ENCODE assay signal across 1 cellular context in the genomic region with DNA sequence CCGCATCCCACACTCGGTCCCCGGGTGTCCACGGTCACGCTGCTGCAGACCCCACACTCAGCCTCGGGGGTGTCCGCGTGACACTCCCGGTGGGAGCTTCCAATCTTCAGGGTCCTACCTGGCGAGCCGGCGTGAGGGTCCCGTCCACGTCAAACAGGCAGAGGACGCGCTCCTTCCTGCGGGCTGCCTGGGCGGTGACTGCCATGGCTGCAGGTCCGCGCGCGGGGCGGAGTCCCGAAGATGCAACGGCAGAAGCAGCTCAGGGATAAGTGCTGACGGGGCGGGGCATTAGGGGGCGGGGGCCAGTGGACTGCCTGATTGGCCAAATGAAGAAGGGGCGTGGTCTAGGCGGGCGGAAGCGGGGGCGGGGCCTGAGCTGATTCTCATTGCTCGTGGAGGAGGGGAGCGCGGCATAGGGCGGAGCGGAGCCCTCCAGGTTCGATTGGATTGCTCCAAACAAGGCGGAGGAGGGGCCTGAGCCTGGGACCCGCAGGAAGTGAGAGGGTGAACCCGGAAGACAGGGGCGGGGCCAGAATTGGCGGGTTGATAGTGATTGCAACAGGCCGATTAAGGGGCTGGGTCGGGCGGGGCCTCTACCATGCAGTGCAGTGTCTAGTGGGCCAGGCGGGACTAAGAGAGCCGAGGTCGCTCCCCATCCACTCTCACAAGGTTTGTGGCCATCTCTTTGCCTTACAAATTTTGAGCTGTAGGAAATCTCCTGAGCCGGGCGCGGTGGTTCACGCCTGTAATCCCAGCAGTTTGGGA.
TF ChIP-seq lines count a peak whose summit lies in the region.

A gene (minus strand): TSS at position 240 of the 765 bp plus-strand sequence. CDS start 35 bp downstream, at position 205.

TF ChIP-seq in K562, 482 proteins besides CTCF, POLR2A, EP300 and RAD21 (continued from another document and continues in another):
- TF ChIP-seq ZNF134 (CRISPR knock-in tag; conservative IDR thresholded peaks at IDR 0.05) (no peak), FOXK1 (CRISPR knock-in tag; IDR thresholded peaks at IDR 0.05; ENCODE audit: borderline replicate concordance) (no peak), POLR2G (IDR thresholded peaks at IDR 0.05; ENCODE audit: low read depth, low read length) (peak; percentile 95), PML (IDR thresholded peaks at IDR 0.05; ENCODE audit: low read length) (peak; percentile 52; the same call in 1 of the 2 replicates), SP1 (CRISPR knock-in tag; IDR thresholded peaks at IDR 0.05) (peak; percentile 70; the same call in 1 of the 2 replicates), POLR2AphosphoS5 (IDR thresholded peaks at IDR 0.05; ENCODE audit: control insufficient read depth, insufficient read depth, low read depth, low read length) (peak; percentile 45; the same call in 1 of the 2 replicates), NR2C2 (CRISPR knock-in tag; IDR thresholded peaks at IDR 0.05) (no peak), NR2C2 (tag; IDR thresholded peaks at IDR 0.05) (peak; percentile 65), POLR2B (IDR thresholded peaks at IDR 0.05; ENCODE audit: low read depth, partially characterized antibody) (peak; percentile 75), ZNF253 (CRISPR knock-in tag; conservative IDR thresholded peaks at IDR 0.05) (no peak), ZNF408 (CRISPR knock-in tag; IDR thresholded peaks at IDR 0.05; ENCODE audit: low read depth) (no peak), NFIC (IDR thresholded peaks at IDR 0.05) (peak; percentile 15; the same call in 1 of the 2 replicates), DACH1 (IDR thresholded peaks at IDR 0.05; ENCODE audit: partially characterized antibody) (no peak), FUS (optimal IDR thresholded peaks at IDR 0.05; ENCODE audit: low read depth, low read length) (no peak), ZNF347 (CRISPR knock-in tag; IDR thresholded peaks at IDR 0.05; ENCODE audit: low read depth) (no peak), KHSRP (IDR thresholded peaks at IDR 0.05) (no peak), KDM5B (IDR thresholded peaks at IDR 0.05; ENCODE audit: insufficient replicate concordance, low read depth, low read length) (peak; percentile 80), ZNF77 (CRISPR knock-in tag; IDR thresholded peaks at IDR 0.05) (no peak), STAG1 (CRISPR knock-in tag; IDR thresholded peaks at IDR 0.05; ENCODE audit: borderline replicate concordance) (no peak), SAFB (IDR thresholded peaks at IDR 0.05; ENCODE audit: borderline replicate concordance, low read depth, low read length) (peak; percentile 65; the same call in 1 of the 2 replicates), DDX20 (tag; IDR thresholded peaks at IDR 0.05; ENCODE audit: low read depth) (no peak), ARID1B (IDR thresholded peaks at IDR 0.05) (no peak), ERF (CRISPR knock-in tag; IDR thresholded peaks at IDR 0.05) (no peak), SPI1 (IDR thresholded peaks at IDR 0.05; ENCODE audit: borderline replicate concordance, low read depth, low read length) (peak; percentile 24; the same call in 1 of the 2 replicates), RBM15 (IDR thresholded peaks at IDR 0.05; ENCODE audit: insufficient read depth, low read length) (no peak), STAT5A (IDR thresholded peaks at IDR 0.05; ENCODE audit: borderline replicate concordance, low read length) (no peak), ZNF184 (CRISPR knock-in tag; IDR thresholded peaks at IDR 0.05) (no peak), TAF9B (IDR thresholded peaks at IDR 0.05; ENCODE audit: partially characterized antibody) (no peak)
- TF ChIP-seq, protein P1, sequence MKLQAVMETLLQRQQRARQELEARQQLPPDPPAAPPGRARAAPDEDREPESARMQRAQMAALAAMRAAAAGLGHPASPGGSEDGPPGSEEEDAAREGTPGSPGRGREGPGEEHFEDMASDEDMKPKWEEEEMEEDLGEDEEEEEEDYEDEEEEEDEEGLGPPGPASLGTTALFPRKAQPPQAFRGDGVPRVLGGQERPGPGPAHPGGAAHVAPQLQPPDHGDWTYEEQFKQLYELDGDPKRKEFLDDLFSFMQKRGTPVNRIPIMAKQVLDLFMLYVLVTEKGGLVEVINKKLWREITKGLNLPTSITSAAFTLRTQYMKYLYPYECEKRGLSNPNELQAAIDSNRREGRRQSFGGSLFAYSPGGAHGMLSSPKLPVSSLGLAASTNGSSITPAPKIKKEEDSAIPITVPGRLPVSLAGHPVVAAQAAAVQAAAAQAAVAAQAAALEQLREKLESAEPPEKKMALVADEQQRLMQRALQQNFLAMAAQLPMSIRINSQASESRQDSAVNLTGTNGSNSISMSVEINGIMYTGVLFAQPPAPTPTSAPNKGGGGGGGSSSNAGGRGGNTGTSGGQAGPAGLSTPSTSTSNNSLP (IDR thresholded peaks at IDR 0.05; ENCODE audit: borderline replicate concordance, low read depth, low read length) = peak; percentile 44; the same call in 1 of the 2 replicates
- TF ChIP-seq, protein P2, sequence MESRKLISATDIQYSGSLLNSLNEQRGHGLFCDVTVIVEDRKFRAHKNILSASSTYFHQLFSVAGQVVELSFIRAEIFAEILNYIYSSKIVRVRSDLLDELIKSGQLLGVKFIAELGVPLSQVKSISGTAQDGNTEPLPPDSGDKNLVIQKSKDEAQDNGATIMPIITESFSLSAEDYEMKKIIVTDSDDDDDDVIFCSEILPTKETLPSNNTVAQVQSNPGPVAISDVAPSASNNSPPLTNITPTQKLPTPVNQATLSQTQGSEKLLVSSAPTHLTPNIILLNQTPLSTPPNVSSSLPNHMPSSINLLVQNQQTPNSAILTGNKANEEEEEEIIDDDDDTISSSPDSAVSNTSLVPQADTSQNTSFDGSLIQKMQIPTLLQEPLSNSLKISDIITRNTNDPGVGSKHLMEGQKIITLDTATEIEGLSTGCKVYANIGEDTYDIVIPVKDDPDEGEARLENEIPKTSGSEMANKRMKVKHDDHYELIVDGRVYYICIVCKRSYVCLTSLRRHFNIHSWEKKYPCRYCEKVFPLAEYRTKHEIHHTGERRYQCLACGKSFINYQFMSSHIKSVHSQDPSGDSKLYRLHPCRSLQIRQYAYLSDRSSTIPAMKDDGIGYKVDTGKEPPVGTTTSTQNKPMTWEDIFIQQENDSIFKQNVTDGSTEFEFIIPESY (CRISPR knock-in tag; IDR thresholded peaks at IDR 0.05) = no peak
- TF ChIP-seq, protein P3, sequence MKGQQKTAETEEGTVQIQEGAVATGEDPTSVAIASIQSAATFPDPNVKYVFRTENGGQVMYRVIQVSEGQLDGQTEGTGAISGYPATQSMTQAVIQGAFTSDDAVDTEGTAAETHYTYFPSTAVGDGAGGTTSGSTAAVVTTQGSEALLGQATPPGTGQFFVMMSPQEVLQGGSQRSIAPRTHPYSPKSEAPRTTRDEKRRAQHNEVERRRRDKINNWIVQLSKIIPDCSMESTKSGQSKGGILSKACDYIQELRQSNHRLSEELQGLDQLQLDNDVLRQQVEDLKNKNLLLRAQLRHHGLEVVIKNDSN (CRISPR knock-in tag; IDR thresholded peaks at IDR 0.05) = no peak; the same call in 1 of the 2 replicates
- TF ChIP-seq, protein P4, sequence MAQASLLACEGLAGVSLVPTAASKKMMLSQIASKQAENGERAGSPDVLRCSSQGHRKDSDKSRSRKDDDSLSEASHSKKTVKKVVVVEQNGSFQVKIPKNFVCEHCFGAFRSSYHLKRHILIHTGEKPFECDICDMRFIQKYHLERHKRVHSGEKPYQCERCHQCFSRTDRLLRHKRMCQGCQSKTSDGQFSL (CRISPR knock-in tag; IDR thresholded peaks at IDR 0.05) = no peak
- TF ChIP-seq, protein P4 (tag; IDR thresholded peaks at IDR 0.05) = no peak
- TF ChIP-seq, protein P5, sequence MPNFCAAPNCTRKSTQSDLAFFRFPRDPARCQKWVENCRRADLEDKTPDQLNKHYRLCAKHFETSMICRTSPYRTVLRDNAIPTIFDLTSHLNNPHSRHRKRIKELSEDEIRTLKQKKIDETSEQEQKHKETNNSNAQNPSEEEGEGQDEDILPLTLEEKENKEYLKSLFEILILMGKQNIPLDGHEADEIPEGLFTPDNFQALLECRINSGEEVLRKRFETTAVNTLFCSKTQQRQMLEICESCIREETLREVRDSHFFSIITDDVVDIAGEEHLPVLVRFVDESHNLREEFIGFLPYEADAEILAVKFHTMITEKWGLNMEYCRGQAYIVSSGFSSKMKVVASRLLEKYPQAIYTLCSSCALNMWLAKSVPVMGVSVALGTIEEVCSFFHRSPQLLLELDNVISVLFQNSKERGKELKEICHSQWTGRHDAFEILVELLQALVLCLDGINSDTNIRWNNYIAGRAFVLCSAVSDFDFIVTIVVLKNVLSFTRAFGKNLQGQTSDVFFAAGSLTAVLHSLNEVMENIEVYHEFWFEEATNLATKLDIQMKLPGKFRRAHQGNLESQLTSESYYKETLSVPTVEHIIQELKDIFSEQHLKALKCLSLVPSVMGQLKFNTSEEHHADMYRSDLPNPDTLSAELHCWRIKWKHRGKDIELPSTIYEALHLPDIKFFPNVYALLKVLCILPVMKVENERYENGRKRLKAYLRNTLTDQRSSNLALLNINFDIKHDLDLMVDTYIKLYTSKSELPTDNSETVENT (CRISPR knock-in tag; IDR thresholded peaks at IDR 0.05) = peak; percentile 70
- TF ChIP-seq, protein P6, sequence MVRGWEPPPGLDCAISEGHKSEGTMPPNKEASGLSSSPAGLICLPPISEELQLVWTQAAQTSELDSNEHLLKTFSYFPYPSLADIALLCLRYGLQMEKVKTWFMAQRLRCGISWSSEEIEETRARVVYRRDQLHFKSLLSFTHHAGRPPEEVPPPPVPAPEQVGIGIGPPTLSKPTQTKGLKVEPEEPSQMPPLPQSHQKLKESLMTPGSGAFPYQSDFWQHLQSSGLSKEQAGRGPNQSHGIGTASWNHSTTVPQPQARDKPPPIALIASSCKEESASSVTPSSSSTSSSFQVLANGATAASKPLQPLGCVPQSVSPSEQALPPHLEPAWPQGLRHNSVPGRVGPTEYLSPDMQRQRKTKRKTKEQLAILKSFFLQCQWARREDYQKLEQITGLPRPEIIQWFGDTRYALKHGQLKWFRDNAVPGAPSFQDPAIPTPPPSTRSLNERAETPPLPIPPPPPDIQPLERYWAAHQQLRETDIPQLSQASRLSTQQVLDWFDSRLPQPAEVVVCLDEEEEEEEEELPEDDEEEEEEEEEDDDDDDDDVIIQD (CRISPR knock-in tag; IDR thresholded peaks at IDR 0.05) = no peak
- TF ChIP-seq, protein P7, sequence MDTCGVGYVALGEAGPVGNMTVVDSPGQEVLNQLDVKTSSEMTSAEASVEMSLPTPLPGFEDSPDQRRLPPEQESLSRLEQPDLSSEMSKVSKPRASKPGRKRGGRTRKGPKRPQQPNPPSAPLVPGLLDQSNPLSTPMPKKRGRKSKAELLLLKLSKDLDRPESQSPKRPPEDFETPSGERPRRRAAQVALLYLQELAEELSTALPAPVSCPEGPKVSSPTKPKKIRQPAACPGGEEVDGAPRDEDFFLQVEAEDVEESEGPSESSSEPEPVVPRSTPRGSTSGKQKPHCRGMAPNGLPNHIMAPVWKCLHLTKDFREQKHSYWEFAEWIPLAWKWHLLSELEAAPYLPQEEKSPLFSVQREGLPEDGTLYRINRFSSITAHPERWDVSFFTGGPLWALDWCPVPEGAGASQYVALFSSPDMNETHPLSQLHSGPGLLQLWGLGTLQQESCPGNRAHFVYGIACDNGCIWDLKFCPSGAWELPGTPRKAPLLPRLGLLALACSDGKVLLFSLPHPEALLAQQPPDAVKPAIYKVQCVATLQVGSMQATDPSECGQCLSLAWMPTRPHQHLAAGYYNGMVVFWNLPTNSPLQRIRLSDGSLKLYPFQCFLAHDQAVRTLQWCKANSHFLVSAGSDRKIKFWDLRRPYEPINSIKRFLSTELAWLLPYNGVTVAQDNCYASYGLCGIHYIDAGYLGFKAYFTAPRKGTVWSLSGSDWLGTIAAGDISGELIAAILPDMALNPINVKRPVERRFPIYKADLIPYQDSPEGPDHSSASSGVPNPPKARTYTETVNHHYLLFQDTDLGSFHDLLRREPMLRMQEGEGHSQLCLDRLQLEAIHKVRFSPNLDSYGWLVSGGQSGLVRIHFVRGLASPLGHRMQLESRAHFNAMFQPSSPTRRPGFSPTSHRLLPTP (IDR thresholded peaks at IDR 0.05; ENCODE audit: borderline replicate concordance, extremely low read depth, insufficient read length) = no peak
- TF ChIP-seq, protein P8, sequence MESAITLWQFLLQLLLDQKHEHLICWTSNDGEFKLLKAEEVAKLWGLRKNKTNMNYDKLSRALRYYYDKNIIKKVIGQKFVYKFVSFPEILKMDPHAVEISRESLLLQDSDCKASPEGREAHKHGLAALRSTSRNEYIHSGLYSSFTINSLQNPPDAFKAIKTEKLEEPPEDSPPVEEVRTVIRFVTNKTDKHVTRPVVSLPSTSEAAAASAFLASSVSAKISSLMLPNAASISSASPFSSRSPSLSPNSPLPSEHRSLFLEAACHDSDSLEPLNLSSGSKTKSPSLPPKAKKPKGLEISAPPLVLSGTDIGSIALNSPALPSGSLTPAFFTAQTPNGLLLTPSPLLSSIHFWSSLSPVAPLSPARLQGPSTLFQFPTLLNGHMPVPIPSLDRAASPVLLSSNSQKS (CRISPR knock-in tag; IDR thresholded peaks at IDR 0.05) = no peak
- TF ChIP-seq, protein P9, sequence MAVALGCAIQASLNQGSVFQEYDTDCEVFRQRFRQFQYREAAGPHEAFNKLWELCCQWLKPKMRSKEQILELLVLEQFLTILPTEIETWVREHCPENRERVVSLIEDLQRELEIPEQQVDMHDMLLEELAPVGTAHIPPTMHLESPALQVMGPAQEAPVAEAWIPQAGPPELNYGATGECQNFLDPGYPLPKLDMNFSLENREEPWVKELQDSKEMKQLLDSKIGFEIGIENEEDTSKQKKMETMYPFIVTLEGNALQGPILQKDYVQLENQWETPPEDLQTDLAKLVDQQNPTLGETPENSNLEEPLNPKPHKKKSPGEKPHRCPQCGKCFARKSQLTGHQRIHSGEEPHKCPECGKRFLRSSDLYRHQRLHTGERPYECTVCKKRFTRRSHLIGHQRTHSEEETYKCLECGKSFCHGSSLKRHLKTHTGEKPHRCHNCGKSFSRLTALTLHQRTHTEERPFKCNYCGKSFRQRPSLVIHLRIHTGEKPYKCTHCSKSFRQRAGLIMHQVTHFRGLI (CRISPR knock-in tag; IDR thresholded peaks at IDR 0.05) = no peak
